20 cellular contexts compared by ENCODE assay signal in genomic region chr5:178304016-178304415, GRCh38.
DNase-seq lines count a peak whose midpoint lies in the region; ATAC-seq and TF ChIP-seq lines count a peak whose summit lies in the region.
"Had no signal": no experiment of that assay in that cellular context is flagged by ENCODE, and none has a peak within 500 bp of the region (broad histone marks: within the 10 kb centered on the region; RNA-seq: fewer than 3 reads in every experiment).

No MANE protein-coding gene starts in this region.

- H3K4me3 ChIP-seq in left ventricle myocardium inferior (no peak overlapping the region), tibial artery (no peak overlapping the region), H7 (ENCODE audit: insufficient read depth, low read depth, low read length) (no peak overlapping the region)

- H3K27ac Mint-ChIP-seq in neural crest cell (ENCODE audit: unreplicated experiment) (peak overlapping the region; percentile 75), type B pancreatic cell (no peak overlapping the region)
- H3K27ac Mint-ChIP-seq: B cell, IgD-negative memory B cell had no signal

- H3K9me3 Mint-ChIP-seq in neural crest cell (peaks cover 9% of the 10 kb centered on the region), type B pancreatic cell (no peaks in the 10 kb centered on the region)

- H3K9me3 ChIP-seq in left ventricle myocardium inferior (replicated peaks): no peaks in the 10 kb centered on the region
- H3K9me3 ChIP-seq in tibial artery: peaks cover 0 to 3% (median 0%) of the 10 kb centered on the region in 3 donors

- intact Hi-C loops in Right ventricle myocardium inferior (cut with DNase I) (no loop called here), left ventricle myocardium inferior (cut with micrococcal nuclease) (no loop called here), tibial artery (cut with DNase I; ENCODE audit: low total_unique reads) (no loop called here)

- ATAC-seq in Right ventricle myocardium inferior (no peak), GM21717 (IDR thresholded peaks at IDR 0.05; ENCODE audit: unreplicated experiment) (no peak)

- TF ChIP-seq CTCF in left ventricle myocardium inferior (IDR thresholded peaks at IDR 0.05; ENCODE audit: borderline replicate concordance) (no peak), VCaP (conservative IDR thresholded peaks at IDR 0.05) (no peak), neural crest cell (conservative IDR thresholded peaks at IDR 0.05) (no peak), tibial artery (IDR thresholded peaks at IDR 0.05) (no peak), type B pancreatic cell (conservative IDR thresholded peaks at IDR 0.05) (no peak)

- H3K27me3 Mint-ChIP-seq in neural crest cell (ENCODE audit: low read depth) (no peaks in the 10 kb centered on the region), type B pancreatic cell (peaks cover 4% of the 10 kb centered on the region)

- no peak overlapping the region for H3K27ac ChIP-seq in left ventricle myocardium inferior (replicated peaks)
- H3K27ac ChIP-seq in VCaP: peak overlapping the region; percentile 61
- H3K27ac ChIP-seq in tibial artery: no peak overlapping the region

- DNase-seq in Right ventricle myocardium inferior (ENCODE audit: missing footprints): peak; percentile 45
- no peak for DNase-seq in left ventricle myocardium inferior
- no peak for DNase-seq in neural crest cell (ENCODE audit: low read depth, low spot score)
- DNase-seq in tibial artery: peak; percentile 5 to 46
- DNase-seq in H7: no peak
- DNase-seq in type B pancreatic cell (ENCODE audit: extremely low spot score, unreplicated experiment): no peak
- DNase-seq: CD4-positive, CD25-positive, alpha-beta regulatory T cell; COR-L47; DMS 273 treated with DMSO at 0.1 percent for 48 hours; DND-41; HCEC 1CT; Karpas-422; NCI-H1417 treated with DMSO at 0.1 percent for 48 hours; NCI-H187 treated with DMSO at 0.1 percent for 48 hours; NCI-H226; NCI-H524 had no signal

- H3K4me1 Mint-ChIP-seq in neural crest cell: peaks cover 47% of the 10 kb centered on the region
- peaks cover 20% of the 10 kb centered on the region for H3K4me1 Mint-ChIP-seq in type B pancreatic cell (ENCODE audit: unreplicated experiment)
- H3K4me1 Mint-ChIP-seq: CD4-positive, CD25-positive, alpha-beta regulatory T cell had no signal

- H3K36me3 ChIP-seq in left ventricle myocardium inferior (no peaks in the 10 kb centered on the region), tibial artery (no peaks in the 10 kb centered on the region), H7 (replicated peaks; ENCODE audit: control insufficient read depth, insufficient read depth, low read length) (no peaks in the 10 kb centered on the region)

- H3K4me1 ChIP-seq in left ventricle myocardium inferior (no peaks in the 10 kb centered on the region), tibial artery (no peaks in the 10 kb centered on the region)

- peaks cover 7% of the 10 kb centered on the region for H3K27me3 ChIP-seq in left ventricle myocardium inferior (ENCODE audit: low read depth)
- peaks cover 0 to 12% of the 10 kb centered on the region in 2 donors for H3K27me3 ChIP-seq in tibial artery
- H3K27me3 ChIP-seq in H7 (ENCODE audit: control insufficient read depth, insufficient read depth, low read length): no peaks in the 10 kb centered on the region

- H3K36me3 Mint-ChIP-seq in neural crest cell (ENCODE audit: low read depth): peaks cover 14% of the 10 kb centered on the region
- peaks cover 3% of the 10 kb centered on the region for H3K36me3 Mint-ChIP-seq in type B pancreatic cell
- H3K36me3 Mint-ChIP-seq: CD4-positive, CD25-positive, alpha-beta regulatory T cell; IgD-negative memory B cell had no signal

- no peak overlapping the region for H3K4me3 Mint-ChIP-seq in neural crest cell
- H3K4me3 Mint-ChIP-seq in type B pancreatic cell: no peak overlapping the region
- H3K4me3 Mint-ChIP-seq: B cell; CD4-positive, CD25-positive, alpha-beta regulatory T cell; IgD-negative memory B cell had no signal

Comparison
In these comparisons a context has a peak if more than half of its experiments do, and no peak if none do; other contexts are left out.
1. DNase-seq: peak in Right ventricle myocardium inferior (single experiment) and tibial artery (2 of 2); none in left ventricle myocardium inferior (single experiment), neural crest cell (single experiment), H7 (single experiment) and type B pancreatic cell (single experiment).